Comparison of ENCODE assay signal across 8 cellular contexts in genomic region chr16:75494696-75495601, GRCh38. TPM values are rescaled to one million over a fixed set of nuclear protein-coding genes. Genes with fewer than 3 reads are reported as not detected.
DNase-seq lines count a peak whose midpoint lies in the region; ATAC-seq and TF ChIP-seq lines count a peak whose summit lies in the region.

CHST6 (minus strand) TSS chr16:75495441; CDS start chr16:75479828, 15,613 bp downstream.

- POLR2A ChIA-PET in activated CD8-positive, alpha-beta T cell treated with anti-CD3 and anti-CD28 coated beads for 36 hours (lab: Charles Lee): no interaction called here

- peak within 1 kb of the TSS; percentile 54 for H3K4me3 Mint-ChIP-seq in activated CD8-positive, alpha-beta T cell treated with anti-CD3 and anti-CD28 coated beads for 36 hours
- H3K4me3 Mint-ChIP-seq in nephron progenitor cell: peak within 1 kb of the TSS; percentile 92

- intact Hi-C loops in activated CD8-positive, alpha-beta T cell treated with anti-CD3 and anti-CD28 coated beads for 36 hours (cut with micrococcal nuclease): no loop called here

- ATAC-seq in HG02870 (IDR thresholded peaks at IDR 0.05; ENCODE audit: unreplicated experiment): peak; percentile 79
- peak; percentile 89 for ATAC-seq in activated CD8-positive, alpha-beta T cell treated with anti-CD3 and anti-CD28 coated beads for 36 hours

- TF ChIP-seq CTCF in activated CD8-positive, alpha-beta T cell treated with anti-CD3 and anti-CD28 coated beads for 36 hours (IDR thresholded peaks at IDR 0.05): no peak
- TF ChIP-seq CTCF in fibroblast of mammary gland (conservative IDR thresholded peaks at IDR 0.05; ENCODE audit: control insufficient read depth, insufficient read depth, low read depth, low read length): no peak
- no peak for TF ChIP-seq CTCF in nephron progenitor cell (IDR thresholded peaks at IDR 0.05)

- H3K4me3 ChIP-seq in fibroblast of mammary gland (ENCODE audit: control insufficient read depth, low read depth, low read length): peak within 1 kb of the TSS; percentile 54

- CTCF ChIA-PET in activated CD8-positive, alpha-beta T cell treated with anti-CD3 and anti-CD28 coated beads for 36 hours (lab: Charles Lee): interaction anchor here (1.2 to 1.9 kb wide), 3 partner anchors 10 to 24 kb away, joined by 3 to 7 read pairs (median 6); no protein-coding TSS in a partner anchor

- H3K9me3 Mint-ChIP-seq in activated CD8-positive, alpha-beta T cell treated with anti-CD3 and anti-CD28 coated beads for 36 hours: no peaks in the 10 kb centered on the region
- H3K9me3 Mint-ChIP-seq in nephron progenitor cell: no peaks in the 10 kb centered on the region

- no peaks in the 10 kb centered on the region for H3K36me3 Mint-ChIP-seq in activated CD8-positive, alpha-beta T cell treated with anti-CD3 and anti-CD28 coated beads for 36 hours (ENCODE audit: low read depth)
- no peaks in the 10 kb centered on the region for H3K36me3 Mint-ChIP-seq in nephron progenitor cell (ENCODE audit: low read depth)

- peaks cover 6% of the 10 kb centered on the region for H3K4me1 Mint-ChIP-seq in activated CD8-positive, alpha-beta T cell treated with anti-CD3 and anti-CD28 coated beads for 36 hours (ENCODE audit: low read depth)
- peaks cover 13% of the 10 kb centered on the region for H3K4me1 Mint-ChIP-seq in nephron progenitor cell

- H3K27me3 Mint-ChIP-seq in activated CD8-positive, alpha-beta T cell treated with anti-CD3 and anti-CD28 coated beads for 36 hours: peaks cover 25% of the 10 kb centered on the region
- H3K27me3 Mint-ChIP-seq in nephron progenitor cell (ENCODE audit: low read depth, poor library complexity): peaks cover 16% of the 10 kb centered on the region

- peak; percentile 25 for DNase-seq in activated CD4-positive, alpha-beta T cell treated with anti-CD3 and anti-CD28 coated beads for 48 hours
- no peak for DNase-seq in activated CD4-positive, alpha-beta T cell treated with anti-CD3 and anti-CD28 coated beads, Interleukin-2, amount 50 U/mL, for 1 hour
- DNase-seq in activated CD8-positive, alpha-beta T cell treated with anti-CD3 and anti-CD28 coated beads for 36 hours: peak; percentile 35
- DNase-seq in fibroblast of mammary gland (ENCODE audit: low read depth): peak; percentile 38
- DNase-seq in nephron progenitor cell: peak; percentile 70
- no peak for DNase-seq in NCI-H1417 treated with DMSO at 0.1 percent for 48 hours (lab: John Stamatoyannopoulos, UW)
- no peak for DNase-seq in T-helper 9 cell

- H3K27ac Mint-ChIP-seq in activated CD8-positive, alpha-beta T cell treated with anti-CD3 and anti-CD28 coated beads for 36 hours: no peak within 1 kb of the TSS
- no peak within 1 kb of the TSS for H3K27ac Mint-ChIP-seq in nephron progenitor cell

RNA-seq across cellular contexts. Expression of gene CHST6, which starts in this region (rescaled TPM):
- total RNA-seq in activated CD8-positive, alpha-beta T cell treated with anti-CD3 and anti-CD28 coated beads for 36 hours: not detected

Comparison
In these comparisons a context has a peak if more than half of its experiments do, and no peak if none do; other contexts are left out.
1. DNase-seq: peak in activated CD4-positive, alpha-beta T cell treated with anti-CD3 and anti-CD28 coated beads for 48 hours (single experiment), fibroblast of mammary gland (single experiment) and nephron progenitor cell (single experiment); none in activated CD4-positive, alpha-beta T cell treated with anti-CD3 and anti-CD28 coated beads, Interleukin-2, amount 50 U/mL, for 1 hour (single experiment), NCI-H1417 treated with DMSO at 0.1 percent for 48 hours (single experiment) and T-helper 9 cell (single experiment).
2. Peak in DNase-seq and ATAC-seq in activated CD8-positive, alpha-beta T cell treated with anti-CD3 and anti-CD28 coated beads for 36 hours; RNA of the gene not detected or under 1 TPM.